In genomic region chr11:57461841-57462489, GRCh38 we compare ENCODE assay signal across 18 cellular contexts. TPM values are rescaled to one million over a fixed set of nuclear protein-coding genes. Genes with fewer than 3 reads are reported as not detected.
DNase-seq lines count a peak whose midpoint lies in the region; ATAC-seq and TF ChIP-seq lines count a peak whose summit lies in the region.
"Had no signal": no experiment of that assay in that cellular context is flagged by ENCODE, and none has a peak within 500 bp of the region (broad histone marks: within the 10 kb centered on the region; RNA-seq: fewer than 3 reads in every experiment).

No MANE protein-coding gene starts in this region.

- H3K4me3 ChIP-seq in mesenchymal stem cell (ENCODE audit: insufficient read depth in 1 of 2, low read depth in 1 of 2, low read length in 2 of 2) (peak overlapping the region in 1 of 2 experiments; percentile 80), gastroesophageal sphincter (no peak overlapping the region)
- H3K4me3 ChIP-seq: GM23248, uterus had no signal

- WGBS in mesenchymal stem cell, result 67% methylated on average over 13 of the region's 16 CpGs
- 45 to 73% methylated on average over 6 to 8 of the region's 16 CpGs for WGBS in gastroesophageal sphincter (ENCODE audit: low coverage in 1 of 2), 2 donors

- no peak for TF ChIP-seq POLR2A in gastroesophageal sphincter (IDR thresholded peaks at IDR 0.05)

- H3K79me1 ChIP-seq in mesenchymal stem cell (replicated peaks; ENCODE audit: low read length, poor library complexity, severe bottlenecking), result no peaks in the 10 kb centered on the region

- peaks cover 15 to 82% of the 10 kb centered on the region in 2 experiments for H3K27me3 ChIP-seq in mesenchymal stem cell (ENCODE audit: control insufficient read depth in 1 of 2, insufficient read depth in 1 of 2, low read length in 2 of 2)
- H3K27me3 ChIP-seq in gastroesophageal sphincter, result peaks cover 75% of the 10 kb centered on the region

- H3K9me3 ChIP-seq in mesenchymal stem cell (ENCODE audit: control insufficient read depth, low read length) (no peaks in the 10 kb centered on the region), gastroesophageal sphincter (no peaks in the 10 kb centered on the region)
- H3K9me3 ChIP-seq: lower lobe of right lung, spleen, stomach, uterus had no signal

- H2BK5ac ChIP-seq in mesenchymal stem cell (ENCODE audit: low read depth, low read length, poor library complexity, severe bottlenecking), result no peak overlapping the region

- H4K91ac ChIP-seq in mesenchymal stem cell (ENCODE audit: low read length), result peak overlapping the region; percentile 31

- H3K27ac Mint-ChIP-seq in stimulated activated naive CD8-positive, alpha-beta T cell treated with anti-CD3 and anti-CD28 coated beads, Interleukin-15, amount 100 ng/mL, for 72 hours, result no peak overlapping the region
- H3K27ac Mint-ChIP-seq in activated T-helper 17 cell treated with anti-CD3 and anti-CD28 coated beads, Interleukin-2, amount 50 U/mL, for 72 hours, result no peak overlapping the region
- H3K27ac Mint-ChIP-seq in type B pancreatic cell, result no peak overlapping the region
- H3K27ac Mint-ChIP-seq: activated CD4-positive, alpha-beta memory T cell treated with anti-CD3 and anti-CD28 coated beads for 36 hours had no signal

- H3K4me1 ChIP-seq in mesenchymal stem cell (ENCODE audit: control insufficient read depth, insufficient read depth, low read depth, low read length) (peaks cover 23% of the 10 kb centered on the region), gastroesophageal sphincter (peaks cover 0 to 44% (median 27%) of the 10 kb centered on the region in 3 donors)

- no peaks in the 10 kb centered on the region for H3K9me3 Mint-ChIP-seq in stimulated activated naive CD8-positive, alpha-beta T cell treated with anti-CD3 and anti-CD28 coated beads, Interleukin-15, amount 100 ng/mL, for 72 hours
- H3K9me3 Mint-ChIP-seq in activated T-helper 17 cell treated with anti-CD3 and anti-CD28 coated beads, Interleukin-2, amount 50 U/mL, for 72 hours, result no peaks in the 10 kb centered on the region
- no peaks in the 10 kb centered on the region for H3K9me3 Mint-ChIP-seq in type B pancreatic cell
- H3K9me3 Mint-ChIP-seq: activated CD4-positive, alpha-beta memory T cell treated with anti-CD3 and anti-CD28 coated beads for 36 hours had no signal

- H3K36me3 Mint-ChIP-seq in activated T-helper 17 cell treated with anti-CD3 and anti-CD28 coated beads, Interleukin-2, amount 50 U/mL, for 72 hours (ENCODE audit: low read depth), result no peaks in the 10 kb centered on the region
- no peaks in the 10 kb centered on the region for H3K36me3 Mint-ChIP-seq in type B pancreatic cell
- H3K36me3 Mint-ChIP-seq: activated CD4-positive, alpha-beta memory T cell treated with anti-CD3 and anti-CD28 coated beads for 36 hours had no signal

- no peak overlapping the region for H2BK120ac ChIP-seq in mesenchymal stem cell (ENCODE audit: low read depth, low read length)

- H4K8ac ChIP-seq in mesenchymal stem cell (ENCODE audit: low read length), result no peak overlapping the region

- DNase-seq in stimulated activated naive CD8-positive, alpha-beta T cell treated with anti-CD3 and anti-CD28 coated beads, Interleukin-15, amount 100 ng/mL, for 72 hours, result no peak
- DNase-seq in stimulated activated naive CD8-positive, alpha-beta T cell treated with anti-CD3 and anti-CD28 coated beads, Interleukin-15, Interleukin-2, amounts not matched to agents 100 U/mL and 50 U/mL, for 24 hours, result no peak
- DNase-seq in mesenchymal stem cell, result no peak
- no peak for DNase-seq in type B pancreatic cell (ENCODE audit: extremely low spot score, unreplicated experiment)
- DNase-seq in COLO829 (ENCODE audit: low spot score), result no peak
- DNase-seq: activated CD4-positive, alpha-beta memory T cell treated with anti-CD3 and anti-CD28 coated beads for 36 hours; activated gamma-delta T cell treated with Interleukin-2 at 50 U/mL for 16 hours; effector CD8-positive, alpha-beta T cell; GM23248; lower lobe of right lung; SIG-M5; spleen; stomach; uterus had no signal

- no peak overlapping the region for H2BK12ac ChIP-seq in mesenchymal stem cell (ENCODE audit: low read length in 2 of 2)

- peak overlapping the region; percentile 22 for H3K9ac ChIP-seq in mesenchymal stem cell (ENCODE audit: low read length)
- H3K9ac ChIP-seq: GM23248 had no signal

- TF ChIP-seq EP300 in gastroesophageal sphincter (IDR thresholded peaks at IDR 0.05), result no peak

- no peaks in the 10 kb centered on the region for H3K36me3 ChIP-seq in mesenchymal stem cell (ENCODE audit: control insufficient read depth in 1 of 2, insufficient read depth in 2 of 2, low read depth in 1 of 2, low read length in 2 of 2)
- H3K36me3 ChIP-seq in gastroesophageal sphincter, result no peaks in the 10 kb centered on the region
- H3K36me3 ChIP-seq: lower lobe of right lung, spleen, stomach, uterus had no signal

- no peak overlapping the region for H3K14ac ChIP-seq in mesenchymal stem cell (ENCODE audit: low read length in 2 of 2)

- peak overlapping the region; percentile 25 to 50 for H3K4me3 Mint-ChIP-seq in stimulated activated naive CD8-positive, alpha-beta T cell treated with anti-CD3 and anti-CD28 coated beads, Interleukin-15, amount 100 ng/mL, for 72 hours
- H3K4me3 Mint-ChIP-seq in activated T-helper 17 cell treated with anti-CD3 and anti-CD28 coated beads, Interleukin-2, amount 50 U/mL, for 72 hours, result peak overlapping the region; percentile 52
- peak overlapping the region; percentile 74 for H3K4me3 Mint-ChIP-seq in type B pancreatic cell

- H3K4me1 Mint-ChIP-seq in stimulated activated naive CD8-positive, alpha-beta T cell treated with anti-CD3 and anti-CD28 coated beads, Interleukin-15, amount 100 ng/mL, for 72 hours, result peaks cover 42% of the 10 kb centered on the region
- peaks cover 17% of the 10 kb centered on the region for H3K4me1 Mint-ChIP-seq in activated T-helper 17 cell treated with anti-CD3 and anti-CD28 coated beads, Interleukin-2, amount 50 U/mL, for 72 hours
- peaks cover 28% of the 10 kb centered on the region for H3K4me1 Mint-ChIP-seq in type B pancreatic cell (ENCODE audit: unreplicated experiment)

- H2BK15ac ChIP-seq in mesenchymal stem cell (ENCODE audit: low read depth, poor library complexity, severe bottlenecking), result no peak overlapping the region

- ATAC-seq in stimulated activated naive CD8-positive, alpha-beta T cell treated with anti-CD3 and anti-CD28 coated beads, Interleukin-15, amount 100 ng/mL, for 72 hours, result no peak
- ATAC-seq in stimulated activated naive CD8-positive, alpha-beta T cell treated with anti-CD3 and anti-CD28 coated beads, Interleukin-15, Interleukin-2, amounts not matched to agents 100 U/mL and 50 U/mL, for 24 hours, result no peak
- ATAC-seq in activated T-helper 17 cell treated with anti-CD3 and anti-CD28 coated beads, Interleukin-2, amount 50 U/mL, for 72 hours (replicated peaks), result no peak
- ATAC-seq in HG02588 (IDR thresholded peaks at IDR 0.05; ENCODE audit: unreplicated experiment), result no peak
- no peak for ATAC-seq in gastroesophageal sphincter
- ATAC-seq: lower lobe of right lung had no signal

- H2AK5ac ChIP-seq in mesenchymal stem cell (ENCODE audit: low read length, severe bottlenecking), result no peak overlapping the region

- no peak overlapping the region for H3K18ac ChIP-seq in mesenchymal stem cell (ENCODE audit: low read depth in 1 of 2, low read length in 2 of 2)

- peaks cover 48% of the 10 kb centered on the region for H3K27me3 Mint-ChIP-seq in stimulated activated naive CD8-positive, alpha-beta T cell treated with anti-CD3 and anti-CD28 coated beads, Interleukin-15, amount 100 ng/mL, for 72 hours
- H3K27me3 Mint-ChIP-seq in activated T-helper 17 cell treated with anti-CD3 and anti-CD28 coated beads, Interleukin-2, amount 50 U/mL, for 72 hours, result peaks cover 32% of the 10 kb centered on the region
- H3K27me3 Mint-ChIP-seq in type B pancreatic cell, result peaks cover 71% of the 10 kb centered on the region

- TF ChIP-seq CTCF in type B pancreatic cell (conservative IDR thresholded peaks at IDR 0.05) (no peak), gastroesophageal sphincter (IDR thresholded peaks at IDR 0.05) (no peak)

- H3K23ac ChIP-seq in mesenchymal stem cell (ENCODE audit: low read length in 2 of 2), result no peak overlapping the region

- no peak overlapping the region for H2AFZ ChIP-seq in mesenchymal stem cell (ENCODE audit: low read depth, low read length)
- H2AFZ ChIP-seq: GM23248 had no signal

- H3K27ac ChIP-seq in mesenchymal stem cell (ENCODE audit: low read length, poor library complexity, severe bottlenecking) (no peak overlapping the region), gastroesophageal sphincter (no peak overlapping the region)
- H3K27ac ChIP-seq: GM23248, lower lobe of right lung, spleen, stomach, uterus had no signal

- H3K4me2 ChIP-seq in mesenchymal stem cell (ENCODE audit: low read length, poor library complexity, severe bottlenecking), result no peak overlapping the region

- no peak overlapping the region for H3K4ac ChIP-seq in mesenchymal stem cell (ENCODE audit: low read depth in 1 of 2, low read length in 2 of 2)

RNA-seq across cellular contexts. Expression of gene RTN4RL2, which starts 1.6 kb away (rescaled TPM):
- under 1 TPM; 0.22 to 0.82 TPM for total RNA-seq in activated T-helper 17 cell treated with anti-CD3 and anti-CD28 coated beads, Interleukin-2, amount 50 U/mL, for 72 hours
- 0.28 TPM for polyA plus RNA-seq in mesenchymal stem cell (2013, experiment 1 of 2)
- polyA plus RNA-seq in mesenchymal stem cell (2013, experiment 2 of 2), result 0.22 TPM
- total RNA-seq in type B pancreatic cell (ENCODE audit: low replicate concordance) (8.6 and 10.4 TPM in 2 replicates), gastroesophageal sphincter (1 to 10 TPM in 1 of 4 donors, under 1 TPM in 2, not detected in 1; 0.12 to 2.3 (median 0.27) TPM)
- total RNA-seq: bronchial epithelial cell had no signal

RNA-seq across cellular contexts. Expression of gene SLC43A3, which starts 35.0 kb away (rescaled TPM):
- total RNA-seq in activated T-helper 17 cell treated with anti-CD3 and anti-CD28 coated beads, Interleukin-2, amount 50 U/mL, for 72 hours, result 100 to 1,000 TPM; 346 to 386 TPM
- 3.9 TPM for polyA plus RNA-seq in mesenchymal stem cell (2013, experiment 1 of 2)
- 3.8 TPM for polyA plus RNA-seq in mesenchymal stem cell (2013, experiment 2 of 2)
- total RNA-seq in type B pancreatic cell (ENCODE audit: low replicate concordance) (14.0 and 20.4 TPM in 2 replicates), gastroesophageal sphincter (10 to 100 TPM; 40.9 to 75.9 (median 60.0) TPM)

RNA-seq across cellular contexts. Expression of gene SLC43A1, which starts 53.5 kb away (rescaled TPM):
- total RNA-seq in activated T-helper 17 cell treated with anti-CD3 and anti-CD28 coated beads, Interleukin-2, amount 50 U/mL, for 72 hours, result 10 to 100 TPM in 1 of 2 donors, 1 to 10 TPM in 1; 9.1 to 20.0 TPM
- 3.9 TPM for polyA plus RNA-seq in mesenchymal stem cell (2013, experiment 1 of 2)
- polyA plus RNA-seq in mesenchymal stem cell (2013, experiment 2 of 2), result 3.8 TPM
- total RNA-seq in type B pancreatic cell (ENCODE audit: low replicate concordance) (19.0 and 20.8 TPM in 2 replicates), gastroesophageal sphincter (10 to 100 TPM; 14.8 to 36.6 (median 19.7) TPM)

Comparison
In these comparisons a context has a peak if more than half of its experiments do, and no peak if none do; other contexts are left out.
1. RNA of gene SLC43A3, which starts 35.0 kb away (total RNA-seq): 346 to 386 TPM in activated T-helper 17 cell treated with anti-CD3 and anti-CD28 coated beads, Interleukin-2, amount 50 U/mL, for 72 hours; 40.9 to 75.9 TPM in gastroesophageal sphincter and 14.0 to 20.4 TPM in type B pancreatic cell; every median in the first group is over 4 times any median in the second.
2. Peak in every context shown above with its lines, with median percentiles within 50 percentile points of each other: H3K4me3 Mint-ChIP-seq.